Comparison of ENCODE assay signal across 1 cellular context in genomic region chr6:109096198-109096597, GRCh38.
TF ChIP-seq lines count a peak whose summit lies in the region.

No MANE protein-coding gene starts in this region.

TF ChIP-seq in K562, 482 proteins besides CTCF, POLR2A, EP300 and RAD21 (continued from another document and continues in another):
- TF ChIP-seq ZNF518B (CRISPR knock-in tag; IDR thresholded peaks at IDR 0.05) (no peak), KLF13 (tag; IDR thresholded peaks at IDR 0.05; ENCODE audit: borderline replicate concordance, low read depth) (no peak), MYBL2 (IDR thresholded peaks at IDR 0.05; ENCODE audit: low read depth) (no peak), MYBL2 (CRISPR knock-in tag; IDR thresholded peaks at IDR 0.05; ENCODE audit: borderline replicate concordance) (no peak), MITF (IDR thresholded peaks at IDR 0.05) (no peak), ILF3 (IDR thresholded peaks at IDR 0.05; ENCODE audit: borderline replicate concordance) (no peak), CBX3 (IDR thresholded peaks at IDR 0.05; ENCODE audit: borderline replicate concordance in 1 of 2, low read length in 2 of 2) (no peak), GTF2E2 (tag; IDR thresholded peaks at IDR 0.05) (no peak), ATF4 (CRISPR knock-in tag; IDR thresholded peaks at IDR 0.05) (no peak), U2AF1 (optimal IDR thresholded peaks at IDR 0.05; ENCODE audit: low read depth, low read length) (no peak), CCNT2 (IDR thresholded peaks at IDR 0.05; ENCODE audit: borderline replicate concordance, extremely low read depth, insufficient read length, low read depth, low read length) (no peak), FIP1L1 (IDR thresholded peaks at IDR 0.05; ENCODE audit: low read depth, low read length, poor library complexity, severe bottlenecking) (no peak), ZNF512 (tag; IDR thresholded peaks at IDR 0.05) (0 out of 2 replicates have a peak, but pooled peaks have one; percentile 4), ZNF75A (CRISPR knock-in tag; IDR thresholded peaks at IDR 0.05) (no peak), ZNF217 (CRISPR knock-in tag; IDR thresholded peaks at IDR 0.05) (no peak), MAFG (tag; conservative IDR thresholded peaks at IDR 0.05) (no peak), ZNF407 (IDR thresholded peaks at IDR 0.05; ENCODE audit: low read depth) (no peak), ZFP91 (CRISPR knock-in tag; IDR thresholded peaks at IDR 0.05) (no peak), FOXK2 (conservative IDR thresholded peaks at IDR 0.05 in 1 of 2, IDR thresholded peaks at IDR 0.05 in 1 of 2; ENCODE audit: low read depth in 2 of 2) (no peak), NFXL1 (CRISPR knock-in tag; IDR thresholded peaks at IDR 0.05) (no peak), ZNF655 (CRISPR knock-in tag; IDR thresholded peaks at IDR 0.05) (no peak), NBN (IDR thresholded peaks at IDR 0.05; ENCODE audit: low read depth) (no peak), AFF4 (CRISPR knock-in tag; IDR thresholded peaks at IDR 0.05) (0 out of 2 replicates have a peak, but pooled peaks have one; percentile 2), HMGN3 (IDR thresholded peaks at IDR 0.05; ENCODE audit: borderline replicate concordance, extremely low read depth, insufficient read length, low read depth, low read length) (no peak)
